In genomic region chr11:708511-708910, GRCh38 we compare ENCODE assay signal across 2 cellular contexts.
TF ChIP-seq lines count a peak whose summit lies in the region.

No MANE protein-coding gene starts in this region.

TF ChIP-seq in SK-N-SH, 30 proteins besides CTCF, POLR2A, EP300 and RAD21 (continued from another document):
- TF ChIP-seq RCOR1 (IDR thresholded peaks at IDR 0.05; ENCODE audit: low read length), result no peak
- TF ChIP-seq SMC3 (IDR thresholded peaks at IDR 0.05; ENCODE audit: low read depth, low read length), result no peak
- TF ChIP-seq FOXJ3 (CRISPR knock-in tag; IDR thresholded peaks at IDR 0.05), result no peak
- no peak for TF ChIP-seq USF1 (IDR thresholded peaks at IDR 0.05; ENCODE audit: borderline replicate concordance, low read depth)
- no peak for TF ChIP-seq EZH2phosphoT487 (IDR thresholded peaks at IDR 0.05; ENCODE audit: borderline replicate concordance, low read depth)
- no peak for TF ChIP-seq USF2 (IDR thresholded peaks at IDR 0.05; ENCODE audit: borderline replicate concordance, low read depth, low read length)
- TF ChIP-seq NRF1 (IDR thresholded peaks at IDR 0.05; ENCODE audit: low read depth, low read length), result no peak
- no peak for TF ChIP-seq GABPA (IDR thresholded peaks at IDR 0.05; ENCODE audit: low read depth)
- TF ChIP-seq FOXM1 (IDR thresholded peaks at IDR 0.05; ENCODE audit: low read depth), result no peak

TF ChIP-seq in SK-N-SH treated with all-trans-retinoic acid at 6 μM for 48 hours, 23 proteins besides CTCF, POLR2A, EP300 and RAD21 (continued from another document):
- no peak for TF ChIP-seq GLIS3 (CRISPR knock-in tag; IDR thresholded peaks at IDR 0.05)
- TF ChIP-seq POU6F1 (CRISPR knock-in tag; IDR thresholded peaks at IDR 0.05; ENCODE audit: borderline replicate concordance, low read depth), result no peak
- no peak for TF ChIP-seq OSR1 (CRISPR knock-in tag; IDR thresholded peaks at IDR 0.05)
- no peak for TF ChIP-seq TOX (CRISPR knock-in tag; IDR thresholded peaks at IDR 0.05; ENCODE audit: borderline replicate concordance)
- TF ChIP-seq ZNF8 (CRISPR knock-in tag; IDR thresholded peaks at IDR 0.05), result no peak
- no peak for TF ChIP-seq SNAI2 (CRISPR knock-in tag; IDR thresholded peaks at IDR 0.05)
- no peak for TF ChIP-seq BACH2 (CRISPR knock-in tag; IDR thresholded peaks at IDR 0.05; ENCODE audit: borderline replicate concordance)
- no peak for TF ChIP-seq ZFP30 (CRISPR knock-in tag; IDR thresholded peaks at IDR 0.05)
- no peak for TF ChIP-seq ESRRG (CRISPR knock-in tag; IDR thresholded peaks at IDR 0.05)
- no peak for TF ChIP-seq ZFP3 (CRISPR knock-in tag; IDR thresholded peaks at IDR 0.05)
- no peak for TF ChIP-seq TSHZ2 (CRISPR knock-in tag; IDR thresholded peaks at IDR 0.05)
- no peak for TF ChIP-seq ZNF565 (CRISPR knock-in tag; conservative IDR thresholded peaks at IDR 0.05; ENCODE audit: low read depth)
- TF ChIP-seq RARB (CRISPR knock-in tag; IDR thresholded peaks at IDR 0.05), result no peak
- no peak for TF ChIP-seq CSDC2 (CRISPR knock-in tag; IDR thresholded peaks at IDR 0.05)
- TF ChIP-seq ZC3H10 (CRISPR knock-in tag; IDR thresholded peaks at IDR 0.05), result no peak
